In genomic region chr1:54886724-54887664, GRCh38 we compare ENCODE assay signal across 1 cellular context.
TF ChIP-seq lines count a peak whose summit lies in the region.

DHCR24 (minus strand) TSS chr1:54887195; CDS start chr1:54887119, 76 bp downstream.

TF ChIP-seq in K562, 482 proteins besides CTCF, POLR2A, EP300 and RAD21 (continued from another document):
- no peak for TF ChIP-seq THAP7 (CRISPR knock-in tag; IDR thresholded peaks at IDR 0.05)
- TF ChIP-seq JUN (IDR thresholded peaks at IDR 0.05; ENCODE audit: borderline replicate concordance, low read depth, low read length): peak; percentile 2; the same call in 1 of the 2 replicates
- TF ChIP-seq JUN (CRISPR knock-in tag; IDR thresholded peaks at IDR 0.05; ENCODE audit: borderline replicate concordance): no peak
- TF ChIP-seq FOXM1 (IDR thresholded peaks at IDR 0.05; ENCODE audit: low read depth): no peak
- TF ChIP-seq FOXM1 (CRISPR knock-in tag; IDR thresholded peaks at IDR 0.05; ENCODE audit: low read depth): peak; percentile 66; the same call in 1 of the 2 replicates
- no peak for TF ChIP-seq ZC3H4 (CRISPR knock-in tag; IDR thresholded peaks at IDR 0.05; ENCODE audit: borderline replicate concordance)
- peak; percentile 71 to 78 for TF ChIP-seq NRF1 (conservative IDR thresholded peaks at IDR 0.05 in 1 of 2, IDR thresholded peaks at IDR 0.05 in 1 of 2)
- TF ChIP-seq POLR3A (IDR thresholded peaks at IDR 0.05; ENCODE audit: borderline replicate concordance, extremely low read depth, insufficient read depth, insufficient read length): no peak
- TF ChIP-seq ATF2 (CRISPR knock-in tag; IDR thresholded peaks at IDR 0.05): no peak
- TF ChIP-seq DIDO1 (tag; IDR thresholded peaks at IDR 0.05; ENCODE audit: low read depth): no peak; the same call in 1 of the 2 replicates
- no peak for TF ChIP-seq SPI1 (IDR thresholded peaks at IDR 0.05; ENCODE audit: borderline replicate concordance, low read depth, low read length)
- TF ChIP-seq ELF4 (CRISPR knock-in tag; IDR thresholded peaks at IDR 0.05): 0 out of 2 replicates have a peak, but pooled peaks have one; percentile 24
- no peak for TF ChIP-seq ZKSCAN8 (CRISPR knock-in tag; IDR thresholded peaks at IDR 0.05)
- no peak for TF ChIP-seq NFXL1 (CRISPR knock-in tag; IDR thresholded peaks at IDR 0.05)
- peak; percentile 42; the same call in 1 of the 2 replicates for TF ChIP-seq ZNF282 (CRISPR knock-in tag; IDR thresholded peaks at IDR 0.05)
- 0 out of 2 replicates have a peak, but pooled peaks have one; percentile 19 for TF ChIP-seq LCOR (CRISPR knock-in tag; IDR thresholded peaks at IDR 0.05)
- no peak for TF ChIP-seq KLF16 (IDR thresholded peaks at IDR 0.05)
- TF ChIP-seq HDAC8 (tag; IDR thresholded peaks at IDR 0.05): no peak
- TF ChIP-seq RBFOX2 (IDR thresholded peaks at IDR 0.05; ENCODE audit: low read depth, low read length): peak; percentile 89
- TF ChIP-seq SIRT6 (IDR thresholded peaks at IDR 0.05; ENCODE audit: low read depth, low read length): no peak
- peak; percentile 75; the same call in 1 of the 2 replicates for TF ChIP-seq PHF21A (IDR thresholded peaks at IDR 0.05; ENCODE audit: borderline replicate concordance, low read depth)
- peak; percentile 45 for TF ChIP-seq SP2 (IDR thresholded peaks at IDR 0.05; ENCODE audit: extremely low read depth, low read depth, low read length, poor library complexity, severe bottlenecking)
- no peak for TF ChIP-seq ZZZ3 (IDR thresholded peaks at IDR 0.05)
- TF ChIP-seq ZFP91 (CRISPR knock-in tag; IDR thresholded peaks at IDR 0.05): no peak
- no peak for TF ChIP-seq KDM1A (IDR thresholded peaks at IDR 0.05)
- peak; percentile 50; the same call in 1 of the 2 replicates for TF ChIP-seq POLR2AphosphoS2 (IDR thresholded peaks at IDR 0.05; ENCODE audit: low read length)
- TF ChIP-seq TBL1XR1 (IDR thresholded peaks at IDR 0.05; ENCODE audit: low read length in 2 of 2): no peak
- TF ChIP-seq ZBTB26 (CRISPR knock-in tag; IDR thresholded peaks at IDR 0.05): no peak
- no peak for TF ChIP-seq ZNF217 (CRISPR knock-in tag; IDR thresholded peaks at IDR 0.05)
- no peak for TF ChIP-seq ZNF79 (CRISPR knock-in tag; IDR thresholded peaks at IDR 0.05; ENCODE audit: low read depth)
- TF ChIP-seq SMAD4 (CRISPR knock-in tag; conservative IDR thresholded peaks at IDR 0.05): peak; percentile 15; the same call in 1 of the 2 replicates
- no peak for TF ChIP-seq ATF6 (CRISPR knock-in tag; IDR thresholded peaks at IDR 0.05)
- no peak for TF ChIP-seq ZC3H11A (IDR thresholded peaks at IDR 0.05; ENCODE audit: low read depth, low read length)
- TF ChIP-seq AFF1 (IDR thresholded peaks at IDR 0.05; ENCODE audit: low read depth in 1 of 2, partially characterized antibody in 2 of 2): no peak
- TF ChIP-seq MYC (IDR thresholded peaks at IDR 0.05; ENCODE audit: low read depth, low read length): no peak; the same call in none of the 2 replicates
- TF ChIP-seq MYC (CRISPR knock-in tag; IDR thresholded peaks at IDR 0.05; ENCODE audit: borderline replicate concordance, low read depth): no peak
- TF ChIP-seq ZNF695 (CRISPR knock-in tag; IDR thresholded peaks at IDR 0.05): no peak
